Comparison of ENCODE assay signal across 12 cellular contexts in the genomic region with DNA sequence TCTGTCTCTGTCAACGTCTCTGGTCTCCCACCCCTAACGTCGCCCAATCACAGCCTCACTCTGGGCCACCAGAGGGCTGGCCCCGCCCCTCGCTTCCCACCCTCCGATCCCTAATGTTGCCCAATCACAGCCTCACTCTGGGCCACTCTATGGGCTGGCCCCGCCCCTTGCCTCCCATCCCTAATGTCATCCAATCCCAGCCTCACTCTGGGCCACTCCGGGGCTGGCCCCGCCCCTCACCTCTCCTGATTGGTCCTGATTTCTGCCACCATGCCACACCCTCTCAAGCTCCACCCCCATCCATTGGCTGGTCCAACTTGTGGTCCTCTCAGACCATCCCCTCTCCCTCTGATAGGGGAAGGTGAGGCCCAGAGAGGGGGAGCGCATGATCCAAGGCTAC. TPM values are rescaled to one million over a fixed set of nuclear protein-coding genes. Genes with fewer than 3 reads are reported as not detected.
DNase-seq lines count a peak whose midpoint lies in the region; ATAC-seq and TF ChIP-seq lines count a peak whose summit lies in the region.
"Had no signal": no experiment of that assay in that cellular context is flagged by ENCODE, and none has a peak within 500 bp of the region (broad histone marks: within the 10 kb centered on the region; RNA-seq: fewer than 3 reads in every experiment).

No MANE protein-coding gene starts in this region.

- H3K27ac Mint-ChIP-seq in activated CD8-positive, alpha-beta T cell treated with anti-CD3 and anti-CD28 coated beads for 36 hours: no peak overlapping the region
- H3K27ac Mint-ChIP-seq in activated CD8-positive, alpha-beta T cell treated with anti-CD3 and anti-CD28 coated beads, Interleukin-2, amount 10 ng/mL, durations not matched to agents 7 days and 5 days: no peak overlapping the region
- no peak overlapping the region for H3K27ac Mint-ChIP-seq in neural progenitor cell

- no peaks in the 10 kb centered on the region for H3K4me1 ChIP-seq in HEK293 (ENCODE audit: control insufficient read depth, insufficient read depth, low read length)
- H3K4me1 ChIP-seq in neural progenitor cell: no peaks in the 10 kb centered on the region

- no peaks in the 10 kb centered on the region for H3K36me3 ChIP-seq in HEK293 (ENCODE audit: control insufficient read depth in 2 of 2, insufficient read depth in 1 of 2, low read length in 2 of 2)
- no peaks in the 10 kb centered on the region for H3K36me3 ChIP-seq in neural progenitor cell

- H3K79me2 ChIP-seq in neural progenitor cell (ENCODE audit: low read depth): no peaks in the 10 kb centered on the region

- POLR2A ChIA-PET in activated CD8-positive, alpha-beta T cell treated with anti-CD3 and anti-CD28 coated beads for 36 hours (lab: Charles Lee): no interaction called here
- POLR2A ChIA-PET in activated CD8-positive, alpha-beta T cell treated with anti-CD3 and anti-CD28 coated beads, Interleukin-2, amount 10 ng/mL, durations not matched to agents 7 days and 5 days (lab: Charles Lee): no interaction called here
- POLR2A ChIA-PET in HEK293 (lab: Yijun Ruan, JAX): no interaction called here

- CTCF ChIA-PET in activated CD8-positive, alpha-beta T cell treated with anti-CD3 and anti-CD28 coated beads for 36 hours (lab: Charles Lee): interaction anchor here (0.6 to 1.5 kb wide), 5 partner anchors 10 to 55 kb away, joined by 3 to 4 read pairs (median 3); no protein-coding TSS in a partner anchor
- CTCF ChIA-PET in activated CD8-positive, alpha-beta T cell treated with anti-CD3 and anti-CD28 coated beads, Interleukin-2, amount 10 ng/mL, durations not matched to agents 7 days and 5 days (lab: Charles Lee): no interaction called here
- CTCF ChIA-PET in HEK293 (lab: Yijun Ruan, JAX): no interaction called here

- peaks cover 8% of the 10 kb centered on the region for H3K27me3 Mint-ChIP-seq in activated CD8-positive, alpha-beta T cell treated with anti-CD3 and anti-CD28 coated beads for 36 hours
- no peaks in the 10 kb centered on the region for H3K27me3 Mint-ChIP-seq in activated CD8-positive, alpha-beta T cell treated with anti-CD3 and anti-CD28 coated beads, Interleukin-2, amount 10 ng/mL, durations not matched to agents 7 days and 5 days (ENCODE audit: low read depth)
- no peaks in the 10 kb centered on the region for H3K27me3 Mint-ChIP-seq in neural progenitor cell (ENCODE audit: insufficient read depth, low read depth)

- no peak overlapping the region for H2AFZ ChIP-seq in neural progenitor cell (replicated peaks)

- TF ChIP-seq CTCF in activated CD8-positive, alpha-beta T cell treated with anti-CD3 and anti-CD28 coated beads for 36 hours (IDR thresholded peaks at IDR 0.05): no peak
- no peak for TF ChIP-seq CTCF in HEK293 (tag by site-specific recombination; IDR thresholded peaks at IDR 0.05)
- TF ChIP-seq CTCF in neural progenitor cell (IDR thresholded peaks at IDR 0.05): no peak

- H3K9me3 ChIP-seq in HEK293 (ENCODE audit: control insufficient read depth, insufficient read depth, low read depth, low read length) (no peaks in the 10 kb centered on the region), neural progenitor cell (ENCODE audit: low read depth) (no peaks in the 10 kb centered on the region)

- H3K4me3 ChIP-seq in HEK293 (ENCODE audit: low read depth, low read length) (no peak overlapping the region), neural progenitor cell (no peak overlapping the region)
- H3K4me3 ChIP-seq: dorsolateral prefrontal cortex had no signal

- H3F3A ChIP-seq in neural progenitor cell (ENCODE audit: low read depth): peaks cover 6% of the 10 kb centered on the region

- H3K4me3 Mint-ChIP-seq in activated CD8-positive, alpha-beta T cell treated with anti-CD3 and anti-CD28 coated beads for 36 hours: no peak overlapping the region
- no peak overlapping the region for H3K4me3 Mint-ChIP-seq in activated CD8-positive, alpha-beta T cell treated with anti-CD3 and anti-CD28 coated beads, Interleukin-2, amount 10 ng/mL, durations not matched to agents 7 days and 5 days
- no peak overlapping the region for H3K4me3 Mint-ChIP-seq in neural progenitor cell

- no peak overlapping the region for H3K9ac ChIP-seq in neural progenitor cell

- intact Hi-C loops in activated CD8-positive, alpha-beta T cell treated with anti-CD3 and anti-CD28 coated beads for 36 hours (cut with micrococcal nuclease): no loop called here
- intact Hi-C loops in cardiac septum (cut with DNase I): no loop called here

- ATAC-seq in activated CD8-positive, alpha-beta T cell treated with anti-CD3 and anti-CD28 coated beads for 36 hours: peak; percentile 55
- ATAC-seq in activated CD8-positive, alpha-beta T cell treated with anti-CD3 and anti-CD28 coated beads, Interleukin-2, amount 10 ng/mL, durations not matched to agents 7 days and 5 days: no peak
- ATAC-seq in SK-N-SH treated with all-trans-retinoic acid at 6 μM for 48 hours (peak; percentile 69), HG03457 (IDR thresholded peaks at IDR 0.05; ENCODE audit: unreplicated experiment) (no peak)
- ATAC-seq: Right ventricle myocardium inferior had no signal

- H3K27ac ChIP-seq in HEK293 (ENCODE audit: extremely low read depth, low read depth, low read length) (no peak overlapping the region), neural progenitor cell (no peak overlapping the region)

- no peaks in the 10 kb centered on the region for H3K4me1 Mint-ChIP-seq in activated CD8-positive, alpha-beta T cell treated with anti-CD3 and anti-CD28 coated beads for 36 hours (ENCODE audit: low read depth)
- H3K4me1 Mint-ChIP-seq in activated CD8-positive, alpha-beta T cell treated with anti-CD3 and anti-CD28 coated beads, Interleukin-2, amount 10 ng/mL, durations not matched to agents 7 days and 5 days (ENCODE audit: low read depth): no peaks in the 10 kb centered on the region
- H3K4me1 Mint-ChIP-seq in neural progenitor cell: peaks cover 4% of the 10 kb centered on the region

- H3K4me2 ChIP-seq in neural progenitor cell: no peak overlapping the region

- peaks cover 24% of the 10 kb centered on the region for H4K20me1 ChIP-seq in neural progenitor cell (ENCODE audit: low read depth)

- H3K9me3 Mint-ChIP-seq in activated CD8-positive, alpha-beta T cell treated with anti-CD3 and anti-CD28 coated beads for 36 hours: peaks cover 11% of the 10 kb centered on the region
- H3K9me3 Mint-ChIP-seq in activated CD8-positive, alpha-beta T cell treated with anti-CD3 and anti-CD28 coated beads, Interleukin-2, amount 10 ng/mL, durations not matched to agents 7 days and 5 days (ENCODE audit: insufficient read depth): no peaks in the 10 kb centered on the region
- H3K9me3 Mint-ChIP-seq in neural progenitor cell: peaks cover 6% of the 10 kb centered on the region

- H3K27me3 ChIP-seq in neural progenitor cell: no peaks in the 10 kb centered on the region
- H3K27me3 ChIP-seq: dorsolateral prefrontal cortex had no signal

- no peaks in the 10 kb centered on the region for H3K36me3 Mint-ChIP-seq in activated CD8-positive, alpha-beta T cell treated with anti-CD3 and anti-CD28 coated beads for 36 hours (ENCODE audit: low read depth)
- no peaks in the 10 kb centered on the region for H3K36me3 Mint-ChIP-seq in activated CD8-positive, alpha-beta T cell treated with anti-CD3 and anti-CD28 coated beads, Interleukin-2, amount 10 ng/mL, durations not matched to agents 7 days and 5 days (ENCODE audit: low read depth)
- H3K36me3 Mint-ChIP-seq in neural progenitor cell: peaks cover 12% of the 10 kb centered on the region

- DNase-seq in activated CD8-positive, alpha-beta T cell treated with anti-CD3 and anti-CD28 coated beads for 36 hours: peak; percentile 34
- no peak for DNase-seq in activated CD8-positive, alpha-beta T cell treated with anti-CD3 and anti-CD28 coated beads, Interleukin-2, amount 10 ng/mL, durations not matched to agents 7 days and 5 days
- DNase-seq in neural progenitor cell (ENCODE audit: low spot score): peak; percentile 23
- no peak for DNase-seq in amniotic stem cell (lab: John Stamatoyannopoulos, UW)
- DNase-seq in cardiac septum (ENCODE audit: low spot score): no peak
- DNase-seq: dorsolateral prefrontal cortex, NCI-H1048 had no signal

TF ChIP-seq in HEK293, 187 proteins besides CTCF, POLR2A, EP300 and RAD21 (continues in another document):
- 0 out of 2 replicates have a peak, but pooled peaks have one; percentile 38 for TF ChIP-seq SP3 (tag by site-specific recombination; IDR thresholded peaks at IDR 0.05)

TF ChIP-seq in SK-N-SH treated with all-trans-retinoic acid at 6 μM for 48 hours, 23 proteins besides CTCF, POLR2A, EP300 and RAD21:
- TF ChIP-seq TOX (CRISPR knock-in tag; IDR thresholded peaks at IDR 0.05; ENCODE audit: borderline replicate concordance): no peak
- TF ChIP-seq OSR1 (CRISPR knock-in tag; IDR thresholded peaks at IDR 0.05): no peak
- TF ChIP-seq ISL1 (CRISPR knock-in tag; IDR thresholded peaks at IDR 0.05): no peak
- TF ChIP-seq ESRRG (CRISPR knock-in tag; IDR thresholded peaks at IDR 0.05): no peak
- TF ChIP-seq ZNF565 (CRISPR knock-in tag; conservative IDR thresholded peaks at IDR 0.05; ENCODE audit: low read depth): no peak

RNA-seq across cellular contexts. Expression of a gene that starts 24.9 kb away (rescaled TPM):
- under 1 TPM; 0.20 to 0.56 TPM for total RNA-seq in activated CD8-positive, alpha-beta T cell treated with anti-CD3 and anti-CD28 coated beads for 36 hours
- total RNA-seq in activated CD8-positive, alpha-beta T cell treated with anti-CD3 and anti-CD28 coated beads, Interleukin-2, amount 10 ng/mL, durations not matched to agents 7 days and 5 days: under 1 TPM; 0.55 to 0.61 TPM
- total RNA-seq in neural progenitor cell (ENCODE audit: low replicate concordance) (7.9 and 16.1 TPM in 2 replicates), cardiac septum (not detected)
- total RNA-seq: mesenteric fat pad, Right ventricle myocardium inferior had no signal

Comparison
In these comparisons a context has a peak if more than half of its experiments do, and no peak if none do; other contexts are left out.
1. ATAC-seq: peak in activated CD8-positive, alpha-beta T cell treated with anti-CD3 and anti-CD28 coated beads for 36 hours (single experiment) and SK-N-SH treated with all-trans-retinoic acid at 6 μM for 48 hours (single experiment); none in activated CD8-positive, alpha-beta T cell treated with anti-CD3 and anti-CD28 coated beads, Interleukin-2, amount 10 ng/mL, durations not matched to agents 7 days and 5 days (single experiment) and HG03457 (single experiment).
2. DNase-seq: peak in activated CD8-positive, alpha-beta T cell treated with anti-CD3 and anti-CD28 coated beads for 36 hours (single experiment) and neural progenitor cell (single experiment); none in activated CD8-positive, alpha-beta T cell treated with anti-CD3 and anti-CD28 coated beads, Interleukin-2, amount 10 ng/mL, durations not matched to agents 7 days and 5 days (single experiment), amniotic stem cell (single experiment) and cardiac septum (single experiment).